Comparison of ENCODE assay signal across 23 cellular contexts in genomic region chr19:40737102-40737644, GRCh38. TPM values are rescaled to one million over a fixed set of nuclear protein-coding genes. Genes with fewer than 3 reads are reported as not detected.
"Had no signal": no experiment of that assay in that cellular context is flagged by ENCODE, and none has a peak within 500 bp of the region (broad histone marks: within the 10 kb centered on the region; RNA-seq: fewer than 3 reads in every experiment).

No MANE protein-coding gene starts in this region.

- H3K4me1 ChIP-seq: body of pancreas, thyroid gland had no signal

- DNase-seq: activated B cell treated with CpG ODN at 0.5 μM for 24 hours; activated CD4-positive, alpha-beta memory T cell treated with anti-CD3 and anti-CD28 coated beads, Interleukin-2, amount 10 ng/mL, durations not matched to agents 7 days and 5 days; activated CD4-positive, alpha-beta T cell treated with anti-CD3 and anti-CD28 coated beads for 48 hours; activated naive CD4-positive, alpha-beta T cell; activated T-cell treated with anti-CD3 and anti-CD28 coated beads, Interleukin-2, amount 50 U/mL, for 1 hour; body of pancreas; caudate nucleus; dorsolateral prefrontal cortex; foreskin keratinocyte; hypothalamus; islet precursor cell; midbrain; nucleus accumbens; stimulated activated CD4-positive, alpha-beta T cell treated with anti-CD3 and anti-CD28 coated beads, Interleukin-2, amount 100 ng/mL, for 24 hours; stimulated activated naive CD4-positive, alpha-beta T cell treated with Interleukin-2 at 50 U/mL for 16 hours; T-cell; thyroid gland had no signal

- H3K27me3 Mint-ChIP-seq: activated B cell treated with CpG ODN at 0.5 μM for 24 hours; activated CD4-positive, alpha-beta memory T cell treated with anti-CD3 and anti-CD28 coated beads, Interleukin-2, amount 10 ng/mL, durations not matched to agents 7 days and 5 days; activated T-helper 17 cell treated with anti-CD3 and anti-CD28 coated beads, Interleukin-2, amount 50 U/mL, for 72 hours; T-cell had no signal

- H3K27ac Mint-ChIP-seq: activated B cell treated with CpG ODN at 0.5 μM for 24 hours; activated CD4-positive, alpha-beta memory T cell treated with anti-CD3 and anti-CD28 coated beads, Interleukin-2, amount 10 ng/mL, durations not matched to agents 7 days and 5 days; activated T-helper 17 cell treated with anti-CD3 and anti-CD28 coated beads, Interleukin-2, amount 50 U/mL, for 72 hours; nephron; T-cell had no signal

- ATAC-seq: activated T-helper 17 cell treated with anti-CD3 and anti-CD28 coated beads, Interleukin-2, amount 50 U/mL, for 72 hours; body of pancreas; foreskin keratinocyte; T-cell had no signal

- H3K27me3 ChIP-seq: body of pancreas, dorsolateral prefrontal cortex, foreskin keratinocyte, thyroid gland had no signal

- H3K9me3 ChIP-seq: body of pancreas, thyroid gland had no signal

- H3K4me3 ChIP-seq: body of pancreas, dorsolateral prefrontal cortex, thyroid gland had no signal

- H3K4me3 Mint-ChIP-seq: activated B cell treated with CpG ODN at 0.5 μM for 24 hours; activated CD4-positive, alpha-beta memory T cell treated with anti-CD3 and anti-CD28 coated beads, Interleukin-2, amount 10 ng/mL, durations not matched to agents 7 days and 5 days; activated T-helper 17 cell treated with anti-CD3 and anti-CD28 coated beads, Interleukin-2, amount 50 U/mL, for 72 hours; nephron; T-cell had no signal

- H3K9me3 Mint-ChIP-seq: activated B cell treated with CpG ODN at 0.5 μM for 24 hours; activated CD4-positive, alpha-beta memory T cell treated with anti-CD3 and anti-CD28 coated beads, Interleukin-2, amount 10 ng/mL, durations not matched to agents 7 days and 5 days; activated T-helper 17 cell treated with anti-CD3 and anti-CD28 coated beads, Interleukin-2, amount 50 U/mL, for 72 hours; nephron; T-cell had no signal

- H3K27ac ChIP-seq: body of pancreas, dorsolateral prefrontal cortex, foreskin keratinocyte, thyroid gland had no signal

- H3K4me1 Mint-ChIP-seq: activated T-helper 17 cell treated with anti-CD3 and anti-CD28 coated beads, Interleukin-2, amount 50 U/mL, for 72 hours; nephron; T-cell had no signal

RNA-seq across cellular contexts. Expression of gene MIA, which starts 38.1 kb away (rescaled TPM):
- total RNA-seq: activated CD4-positive, alpha-beta memory T cell treated with anti-CD3 and anti-CD28 coated beads, Interleukin-2, amount 10 ng/mL, durations not matched to agents 7 days and 5 days; fibroblast of lung; lung microvascular endothelial cell; renal cortical epithelial cell; subcutaneous adipose tissue; thyroid gland had no signal
